12 cellular contexts compared by ENCODE assay signal in the genomic region with DNA sequence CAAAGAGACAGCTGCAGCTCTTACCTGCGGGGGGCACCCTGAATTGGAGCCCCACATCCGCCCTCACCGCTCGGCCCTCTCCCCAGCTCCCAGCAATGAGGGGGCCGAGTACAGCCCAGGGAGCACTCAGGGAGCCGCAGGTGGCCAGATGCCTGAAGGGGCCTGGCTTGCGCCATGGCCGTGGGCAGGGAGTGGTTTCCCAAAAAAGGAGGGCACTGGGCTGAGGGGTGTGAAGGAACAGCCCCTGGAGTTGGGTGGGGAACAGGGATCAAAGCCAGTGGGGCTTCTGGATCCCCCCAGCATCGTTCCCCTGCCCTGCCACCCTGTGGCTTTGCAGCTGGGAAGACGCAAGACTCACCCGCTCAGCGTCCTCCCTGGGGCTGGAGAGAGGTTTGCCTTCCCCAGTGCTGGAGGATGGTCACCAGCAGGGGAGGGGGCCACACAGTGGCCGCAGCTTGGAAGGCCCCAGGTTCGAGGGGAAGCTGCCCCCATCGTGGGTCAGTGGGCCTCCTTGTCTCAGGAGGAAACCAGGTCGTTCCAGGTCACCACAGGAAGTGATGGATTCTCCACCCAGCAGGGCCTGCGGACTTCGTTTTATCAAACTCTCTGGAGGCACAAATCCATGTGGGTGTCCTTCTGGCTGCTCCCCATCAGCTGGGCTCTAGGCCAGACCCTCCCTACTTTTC.
"Had no signal": no experiment of that assay in that cellular context is flagged by ENCODE, and none has a peak within 500 bp of the region (broad histone marks: within the 10 kb centered on the region; RNA-seq: fewer than 3 reads in every experiment).

No MANE protein-coding gene starts in this region.

- H3K27ac ChIP-seq: dorsolateral prefrontal cortex, gastroesophageal sphincter had no signal

- H3K36me3 ChIP-seq: gastroesophageal sphincter had no signal

- H3K36me3 Mint-ChIP-seq: memory B cell, natural killer cell had no signal

- ATAC-seq: gastroesophageal sphincter, right cardiac atrium had no signal

- H3K4me3 Mint-ChIP-seq: activated naive CD4-positive, alpha-beta T cell treated with anti-CD3 and anti-CD28 coated beads for 36 hours; memory B cell had no signal

- H3K9me3 Mint-ChIP-seq: activated naive CD4-positive, alpha-beta T cell treated with anti-CD3 and anti-CD28 coated beads for 36 hours had no signal

- H3K27me3 ChIP-seq: dorsolateral prefrontal cortex had no signal

- H3K4me1 ChIP-seq: gastroesophageal sphincter had no signal

- H3K9me3 ChIP-seq: gastroesophageal sphincter had no signal

- H3K4me3 ChIP-seq: dorsolateral prefrontal cortex, gastroesophageal sphincter had no signal

- DNase-seq: activated CD4-positive, alpha-beta T cell treated with anti-CD3 and anti-CD28 coated beads for 1 hour; activated CD4-positive, alpha-beta T cell treated with anti-CD3 and anti-CD28 coated beads, Interleukin-2, amount 50 U/mL, for 4 hours; activated naive CD4-positive, alpha-beta T cell treated with anti-CD3 and anti-CD28 coated beads for 36 hours; activated T-cell treated with anti-CD3 and anti-CD28 coated beads, Interleukin-2, amount 50 U/mL, for 1 hour; natural killer cell; nucleus accumbens; right cardiac atrium had no signal

- H3K27ac Mint-ChIP-seq: activated naive CD4-positive, alpha-beta T cell treated with anti-CD3 and anti-CD28 coated beads for 36 hours; activated T-helper 2 cell treated with anti-CD3 and anti-CD28 coated beads, Interferon-gamma antibody, Interleukin-2, Interleukin-4, amounts not matched to agents 10 μg/mL and 5 μg/mL and 100 μg/mL, durations not matched to agents 14 hours and 24 hours and 36 hours; memory B cell; natural killer cell; progenitor cell of endocrine pancreas had no signal
